Comparison of ENCODE assay signal across 8 cellular contexts in genomic region chr19:15091918-15092753, GRCh38. TPM values are rescaled to one million over a fixed set of nuclear protein-coding genes. Genes with fewer than 3 reads are reported as not detected.
DNase-seq lines count a peak whose midpoint lies in the region; ATAC-seq, FAIRE-seq and TF ChIP-seq lines count a peak whose summit lies in the region.

No MANE protein-coding gene starts in this region.

- H4K8ac ChIP-seq in neuronal stem cell (ENCODE audit: low read depth, low read length) = no peak overlapping the region

- H2BK12ac ChIP-seq in neuronal stem cell (ENCODE audit: low read length) = no peak overlapping the region

- H3K27ac ChIP-seq in neuronal stem cell (replicated peaks; ENCODE audit: low read length) = no peak overlapping the region

- H3K4me2 ChIP-seq in neuronal stem cell (ENCODE audit: insufficient read depth, low read length, poor library complexity, severe bottlenecking) = no peak overlapping the region

- H4K91ac ChIP-seq in neuronal stem cell (ENCODE audit: low read depth, low read length, poor library complexity) = no peak overlapping the region

- no peak overlapping the region for H3K23ac ChIP-seq in neuronal stem cell (ENCODE audit: low read depth, low read length, poor library complexity)

- no peak overlapping the region for H3K9ac ChIP-seq in neuronal stem cell (ENCODE audit: low read depth, low read length, poor library complexity)

- no peak overlapping the region for H2BK120ac ChIP-seq in neuronal stem cell (ENCODE audit: low read depth, low read length)

- no peak overlapping the region for H3K14ac ChIP-seq in neuronal stem cell (ENCODE audit: low read length)

- H3K36me3 ChIP-seq in neuronal stem cell (replicated peaks in 1 of 2; ENCODE audit: control insufficient read depth in 2 of 2, insufficient read depth in 2 of 2, low read length in 2 of 2) = no peaks in the 10 kb centered on the region

- no peak overlapping the region for H2AK5ac ChIP-seq in neuronal stem cell (ENCODE audit: low read depth, low read length)

- no peaks in the 10 kb centered on the region for H3K9me3 ChIP-seq in neuronal stem cell (replicated peaks in 1 of 2; ENCODE audit: control insufficient read depth in 2 of 2, insufficient read depth in 1 of 2, low read depth in 1 of 2, low read length in 2 of 2)

- no CpG with 5 or more reads among the region's 13 CpGs for WGBS in neuronal stem cell (ENCODE audit: extremely low coverage in 2 of 2, insufficient read length in 2 of 2, insufficient replicate concordance in 1 of 2), 2 donors

- no peaks in the 10 kb centered on the region for H3K79me1 ChIP-seq in neuronal stem cell (ENCODE audit: low read depth, low read length)

- H3K4me3 ChIP-seq in neuronal stem cell (ENCODE audit: low read length in 2 of 2) = no peak overlapping the region

- no peak overlapping the region for H3K18ac ChIP-seq in neuronal stem cell (ENCODE audit: low read length)

- H2AFZ ChIP-seq in neuronal stem cell (ENCODE audit: low read length) = peak overlapping the region; percentile 59

- no peak overlapping the region for H2BK15ac ChIP-seq in neuronal stem cell (ENCODE audit: low read length)

- no peak for FAIRE-seq in GM12891 (lab: Jason Lieb, UNC)

- H2BK5ac ChIP-seq in neuronal stem cell (ENCODE audit: low read length) = no peak overlapping the region

- ATAC-seq in HG03139 (IDR thresholded peaks at IDR 0.05; ENCODE audit: unreplicated experiment) (no peak), GM19023 (IDR thresholded peaks at IDR 0.05; ENCODE audit: unreplicated experiment) (no peak)

- H3K4me1 ChIP-seq in neuronal stem cell (ENCODE audit: control insufficient read depth in 2 of 2, insufficient read depth in 1 of 2, low read depth in 1 of 2, low read length in 2 of 2) = no peaks in the 10 kb centered on the region

- peak; percentile 51 for DNase-seq in AG08395 (ENCODE audit: low spot score)
- peak; percentile 28 for DNase-seq in GM12891 (ENCODE audit: insufficient read length, low spot score)
- DNase-seq in NCI-H2196 treated with DMSO at 0.1 percent for 48 hours (lab: John Stamatoyannopoulos, UW; ENCODE audit: unreplicated experiment) = peak; percentile 45
- DNase-seq in activated CD4-positive, alpha-beta T cell treated with anti-CD3 and anti-CD28 coated beads for 4 hours = peak; percentile 20 to 68
- DNase-seq in fibroblast of gingiva (ENCODE audit: low read depth) = peak; percentile 54
- DNase-seq in neuronal stem cell (ENCODE audit: low spot score) = peak; percentile 72

- no peak overlapping the region for H3K4ac ChIP-seq in neuronal stem cell (ENCODE audit: low read length)

- peaks cover 0 to 13% (median 0%) of the 10 kb centered on the region in 3 experiments for H3K27me3 ChIP-seq in neuronal stem cell (ENCODE audit: control insufficient read depth in 3 of 3, insufficient read depth in 3 of 3, low read depth in 1 of 3, low read length in 3 of 3)

- no peak for TF ChIP-seq POLR2A in GM12891 (IDR thresholded peaks at IDR 0.05; ENCODE audit: low read depth, low read length)

TF ChIP-seq in GM12891, 5 proteins besides CTCF, POLR2A, EP300 and RAD21:
- no peak for TF ChIP-seq POLR2AphosphoS5 (IDR thresholded peaks at IDR 0.05; ENCODE audit: low read depth, low read length)
- no peak for TF ChIP-seq PAX5 (IDR thresholded peaks at IDR 0.05; ENCODE audit: insufficient read depth, low read length, severe bottlenecking)
- no peak for TF ChIP-seq TAF1 (IDR thresholded peaks at IDR 0.05; ENCODE audit: low read depth, low read length)
- TF ChIP-seq SPI1 (IDR thresholded peaks at IDR 0.05; ENCODE audit: low read depth, low read length) = no peak
- no peak for TF ChIP-seq POU2F2 (IDR thresholded peaks at IDR 0.05; ENCODE audit: low read depth, low read length)

RNA-seq across cellular contexts. Expression of gene OR1I1, which starts 10.1 kb away (rescaled TPM):
- polyA plus RNA-seq in GM12891 (2012; ENCODE audit: low read depth, missing spikeins) = not detected
- not detected for polyA plus RNA-seq in neuronal stem cell (2013, experiment 1 of 2)
- polyA plus RNA-seq in neuronal stem cell (2013, experiment 2 of 2) = not detected

RNA-seq across cellular contexts. Expression of gene SYDE1, which starts 15.1 kb away (rescaled TPM):
- not detected for polyA plus RNA-seq in GM12891 (2012; ENCODE audit: low read depth, missing spikeins)
- polyA plus RNA-seq in neuronal stem cell (2013, experiment 1 of 2) = 12.9 TPM
- 13.2 TPM for polyA plus RNA-seq in neuronal stem cell (2013, experiment 2 of 2)

RNA-seq across cellular contexts. Expression of gene CASP14, which starts 42.9 kb away (rescaled TPM):
- 0.60 TPM for polyA plus RNA-seq in GM12891 (2012; ENCODE audit: low read depth, missing spikeins)
- not detected for polyA plus RNA-seq in neuronal stem cell (2013, experiment 1 of 2)
- not detected for polyA plus RNA-seq in neuronal stem cell (2013, experiment 2 of 2)
